In the genomic region with DNA sequence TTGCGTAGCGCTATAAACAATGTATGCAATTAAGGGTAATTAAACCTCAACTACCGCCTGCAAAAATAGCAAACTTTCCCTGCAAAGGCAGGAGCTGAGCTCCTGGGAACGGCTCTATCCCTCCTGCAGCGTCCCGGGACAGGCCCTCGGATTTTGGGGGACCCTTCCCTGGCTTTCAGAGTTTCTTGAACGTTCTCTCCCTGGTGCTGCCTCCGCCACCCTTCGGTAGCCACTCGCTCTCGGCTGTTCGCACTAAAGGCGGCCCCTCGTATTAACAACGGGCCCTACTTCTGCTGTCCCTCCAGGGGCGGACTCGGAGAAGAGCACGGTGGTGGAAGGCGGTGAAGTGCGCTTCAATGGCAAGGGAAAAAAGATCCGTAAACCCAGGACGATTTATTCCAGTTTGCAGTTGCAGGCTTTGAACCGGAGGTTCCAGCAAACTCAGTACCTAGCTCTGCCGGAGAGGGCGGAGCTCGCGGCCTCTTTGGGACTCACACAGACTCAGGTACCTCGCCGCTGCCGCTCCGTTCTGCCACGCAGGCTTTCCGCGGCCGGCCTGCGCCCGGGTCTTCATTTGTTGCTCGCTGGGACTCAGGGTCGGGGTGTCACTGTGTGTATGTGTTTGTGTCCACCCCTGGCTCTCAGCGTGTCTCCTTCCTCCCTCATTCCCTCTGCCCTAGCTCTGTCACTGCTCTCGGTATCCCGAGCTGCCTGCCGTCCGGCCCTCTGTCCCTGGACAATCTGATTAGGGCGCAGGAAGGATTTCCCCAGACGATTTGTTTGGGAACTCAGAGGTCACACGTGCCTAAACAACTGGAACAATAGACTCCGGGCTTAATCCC, we compare ENCODE assay signal across 2 cellular contexts.
A peak's percentile ranks its signal among the peaks of the same experiment; 100 is the strongest.
TF ChIP-seq lines count a peak whose summit lies in the region.

No MANE protein-coding gene starts in this region.

TF ChIP-seq in HEK293, 187 proteins besides CTCF, POLR2A, EP300 and RAD21:
- TF ChIP-seq, protein P1, sequence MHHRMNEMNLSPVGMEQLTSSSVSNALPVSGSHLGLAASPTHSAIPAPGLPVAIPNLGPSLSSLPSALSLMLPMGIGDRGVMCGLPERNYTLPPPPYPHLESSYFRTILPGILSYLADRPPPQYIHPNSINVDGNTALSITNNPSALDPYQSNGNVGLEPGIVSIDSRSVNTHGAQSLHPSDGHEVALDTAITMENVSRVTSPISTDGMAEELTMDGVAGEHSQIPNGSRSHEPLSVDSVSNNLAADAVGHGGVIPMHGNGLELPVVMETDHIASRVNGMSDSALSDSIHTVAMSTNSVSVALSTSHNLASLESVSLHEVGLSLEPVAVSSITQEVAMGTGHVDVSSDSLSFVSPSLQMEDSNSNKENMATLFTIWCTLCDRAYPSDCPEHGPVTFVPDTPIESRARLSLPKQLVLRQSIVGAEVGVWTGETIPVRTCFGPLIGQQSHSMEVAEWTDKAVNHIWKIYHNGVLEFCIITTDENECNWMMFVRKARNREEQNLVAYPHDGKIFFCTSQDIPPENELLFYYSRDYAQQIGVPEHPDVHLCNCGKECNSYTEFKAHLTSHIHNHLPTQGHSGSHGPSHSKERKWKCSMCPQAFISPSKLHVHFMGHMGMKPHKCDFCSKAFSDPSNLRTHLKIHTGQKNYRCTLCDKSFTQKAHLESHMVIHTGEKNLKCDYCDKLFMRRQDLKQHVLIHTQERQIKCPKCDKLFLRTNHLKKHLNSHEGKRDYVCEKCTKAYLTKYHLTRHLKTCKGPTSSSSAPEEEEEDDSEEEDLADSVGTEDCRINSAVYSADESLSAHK (tag by site-specific recombination; IDR thresholded peaks at IDR 0.05): 0 out of 2 replicates have a peak, but pooled peaks have one; percentile 6
- no peak for TF ChIP-seq ZNF221 (tag by site-specific recombination; IDR thresholded peaks at IDR 0.05; ENCODE audit: borderline replicate concordance)
- TF ChIP-seq IKZF3 (tag by site-specific recombination; IDR thresholded peaks at IDR 0.05): 0 out of 2 replicates have a peak, but pooled peaks have one; percentile 52

TF ChIP-seq in H1, 55 proteins besides CTCF, POLR2A, EP300 and RAD21 (continues in another document):
- TF ChIP-seq CTBP2 (IDR thresholded peaks at IDR 0.05; ENCODE audit: borderline replicate concordance, insufficient read depth, insufficient read length, low read length) (peak; percentile 26), JUN (IDR thresholded peaks at IDR 0.05; ENCODE audit: low read depth, low read length) (no peak), SIRT6 (IDR thresholded peaks at IDR 0.05; ENCODE audit: low read length) (no peak), BRCA1 (IDR thresholded peaks at IDR 0.05; ENCODE audit: low read depth, low read length) (no peak), KDM1A (IDR thresholded peaks at IDR 0.05; ENCODE audit: borderline replicate concordance, low read length) (no peak), BACH1 (IDR thresholded peaks at IDR 0.05; ENCODE audit: low read length) (no peak), TBP (IDR thresholded peaks at IDR 0.05; ENCODE audit: low read depth, low read length) (no peak), SP2 (IDR thresholded peaks at IDR 0.05; ENCODE audit: low read length) (no peak), RBBP5 (IDR thresholded peaks at IDR 0.05; ENCODE audit: borderline replicate concordance, low read depth, low read length) (0 out of 2 replicates have a peak, but pooled peaks have one; percentile 17), NANOG (IDR thresholded peaks at IDR 0.05; ENCODE audit: insufficient read depth, low read depth, low read length, poor library complexity, severe bottlenecking) (no peak), CBX8 (IDR thresholded peaks at IDR 0.05; ENCODE audit: borderline replicate concordance, low read depth, low read length) (0 out of 2 replicates have a peak, but pooled peaks have one; percentile 55), RNF2 (IDR thresholded peaks at IDR 0.05; ENCODE audit: borderline replicate concordance, low read depth, low read length, missing control alignments, poor library complexity, severe bottlenecking) (peak; percentile 81), ASH2L (IDR thresholded peaks at IDR 0.05; ENCODE audit: low read length) (no peak), TEAD4 (IDR thresholded peaks at IDR 0.05; ENCODE audit: low read depth, low read length) (no peak), SP1 (IDR thresholded peaks at IDR 0.05; ENCODE audit: low read depth, low read length) (0 out of 2 replicates have a peak, but pooled peaks have one; percentile 11), EGR1 (IDR thresholded peaks at IDR 0.05; ENCODE audit: borderline replicate concordance, low read depth, low read length) (no peak), YY1 (IDR thresholded peaks at IDR 0.05; ENCODE audit: low read depth, low read length) (no peak), MAFK (IDR thresholded peaks at IDR 0.05; ENCODE audit: low read depth, low read length) (no peak), SP4 (IDR thresholded peaks at IDR 0.05; ENCODE audit: low read length) (no peak), HDAC6 (IDR thresholded peaks at IDR 0.05; ENCODE audit: low read depth, low read length) (no peak), HDAC2 (IDR thresholded peaks at IDR 0.05; ENCODE audit: borderline replicate concordance in 1 of 2, low read depth in 2 of 2, low read length in 2 of 2) (peak in 1 of 2 experiments; percentile 71; a peak in 1 of 4 replicates), CREB1 (IDR thresholded peaks at IDR 0.05) (no peak), KDM5A (IDR thresholded peaks at IDR 0.05; ENCODE audit: low read length) (no peak), BCL11A (IDR thresholded peaks at IDR 0.05; ENCODE audit: low read depth in 2 of 2, low read length in 2 of 2) (no peak), SRF (IDR thresholded peaks at IDR 0.05; ENCODE audit: low read depth, low read length) (no peak), RFX5 (IDR thresholded peaks at IDR 0.05; ENCODE audit: borderline replicate concordance, low read depth, low read length) (no peak), TCF12 (IDR thresholded peaks at IDR 0.05; ENCODE audit: low read depth, low read length) (no peak), RXRA (IDR thresholded peaks at IDR 0.05; ENCODE audit: insufficient read depth, low read depth, low read length) (no peak), NRF1 (IDR thresholded peaks at IDR 0.05; ENCODE audit: low read depth, low read length) (no peak), SUZ12 (IDR thresholded peaks at IDR 0.05; ENCODE audit: low read length) (peak; percentile 21; the same call in 1 of the 2 replicates), CBX5 (IDR thresholded peaks at IDR 0.05; ENCODE audit: low read depth, low read length) (no peak), TAF1 (IDR thresholded peaks at IDR 0.05; ENCODE audit: low read depth, low read length) (no peak), PHF8 (conservative IDR thresholded peaks at IDR 0.05; ENCODE audit: low read depth, low read length) (no peak), EZH2 (IDR thresholded peaks at IDR 0.05; ENCODE audit: low read depth, low read length, severe bottlenecking) (peak; percentile 64), SAP30 (IDR thresholded peaks at IDR 0.05; ENCODE audit: insufficient read depth, insufficient replicate concordance, low read length) (no peak), FOSL1 (IDR thresholded peaks at IDR 0.05; ENCODE audit: insufficient read depth, low read depth, low read length) (no peak), TAF7 (optimal IDR thresholded peaks at IDR 0.05; ENCODE audit: borderline replicate concordance, low read depth, low read length) (no peak), KDM4A (IDR thresholded peaks at IDR 0.05; ENCODE audit: low read depth, low read length, severe bottlenecking) (no peak), POU5F1 (IDR thresholded peaks at IDR 0.05; ENCODE audit: low read depth, low read length) (no peak), CEBPB (IDR thresholded peaks at IDR 0.05; ENCODE audit: low read depth, low read length) (no peak), SIN3A (conservative IDR thresholded peaks at IDR 0.05 in 1 of 2, IDR thresholded peaks at IDR 0.05 in 1 of 2; ENCODE audit: low read depth in 1 of 2, low read length in 2 of 2) (0 out of 4 replicates have a peak, but pooled peaks of 1 of the 2 experiments have one; percentile 30)
- TF ChIP-seq, protein P2, sequence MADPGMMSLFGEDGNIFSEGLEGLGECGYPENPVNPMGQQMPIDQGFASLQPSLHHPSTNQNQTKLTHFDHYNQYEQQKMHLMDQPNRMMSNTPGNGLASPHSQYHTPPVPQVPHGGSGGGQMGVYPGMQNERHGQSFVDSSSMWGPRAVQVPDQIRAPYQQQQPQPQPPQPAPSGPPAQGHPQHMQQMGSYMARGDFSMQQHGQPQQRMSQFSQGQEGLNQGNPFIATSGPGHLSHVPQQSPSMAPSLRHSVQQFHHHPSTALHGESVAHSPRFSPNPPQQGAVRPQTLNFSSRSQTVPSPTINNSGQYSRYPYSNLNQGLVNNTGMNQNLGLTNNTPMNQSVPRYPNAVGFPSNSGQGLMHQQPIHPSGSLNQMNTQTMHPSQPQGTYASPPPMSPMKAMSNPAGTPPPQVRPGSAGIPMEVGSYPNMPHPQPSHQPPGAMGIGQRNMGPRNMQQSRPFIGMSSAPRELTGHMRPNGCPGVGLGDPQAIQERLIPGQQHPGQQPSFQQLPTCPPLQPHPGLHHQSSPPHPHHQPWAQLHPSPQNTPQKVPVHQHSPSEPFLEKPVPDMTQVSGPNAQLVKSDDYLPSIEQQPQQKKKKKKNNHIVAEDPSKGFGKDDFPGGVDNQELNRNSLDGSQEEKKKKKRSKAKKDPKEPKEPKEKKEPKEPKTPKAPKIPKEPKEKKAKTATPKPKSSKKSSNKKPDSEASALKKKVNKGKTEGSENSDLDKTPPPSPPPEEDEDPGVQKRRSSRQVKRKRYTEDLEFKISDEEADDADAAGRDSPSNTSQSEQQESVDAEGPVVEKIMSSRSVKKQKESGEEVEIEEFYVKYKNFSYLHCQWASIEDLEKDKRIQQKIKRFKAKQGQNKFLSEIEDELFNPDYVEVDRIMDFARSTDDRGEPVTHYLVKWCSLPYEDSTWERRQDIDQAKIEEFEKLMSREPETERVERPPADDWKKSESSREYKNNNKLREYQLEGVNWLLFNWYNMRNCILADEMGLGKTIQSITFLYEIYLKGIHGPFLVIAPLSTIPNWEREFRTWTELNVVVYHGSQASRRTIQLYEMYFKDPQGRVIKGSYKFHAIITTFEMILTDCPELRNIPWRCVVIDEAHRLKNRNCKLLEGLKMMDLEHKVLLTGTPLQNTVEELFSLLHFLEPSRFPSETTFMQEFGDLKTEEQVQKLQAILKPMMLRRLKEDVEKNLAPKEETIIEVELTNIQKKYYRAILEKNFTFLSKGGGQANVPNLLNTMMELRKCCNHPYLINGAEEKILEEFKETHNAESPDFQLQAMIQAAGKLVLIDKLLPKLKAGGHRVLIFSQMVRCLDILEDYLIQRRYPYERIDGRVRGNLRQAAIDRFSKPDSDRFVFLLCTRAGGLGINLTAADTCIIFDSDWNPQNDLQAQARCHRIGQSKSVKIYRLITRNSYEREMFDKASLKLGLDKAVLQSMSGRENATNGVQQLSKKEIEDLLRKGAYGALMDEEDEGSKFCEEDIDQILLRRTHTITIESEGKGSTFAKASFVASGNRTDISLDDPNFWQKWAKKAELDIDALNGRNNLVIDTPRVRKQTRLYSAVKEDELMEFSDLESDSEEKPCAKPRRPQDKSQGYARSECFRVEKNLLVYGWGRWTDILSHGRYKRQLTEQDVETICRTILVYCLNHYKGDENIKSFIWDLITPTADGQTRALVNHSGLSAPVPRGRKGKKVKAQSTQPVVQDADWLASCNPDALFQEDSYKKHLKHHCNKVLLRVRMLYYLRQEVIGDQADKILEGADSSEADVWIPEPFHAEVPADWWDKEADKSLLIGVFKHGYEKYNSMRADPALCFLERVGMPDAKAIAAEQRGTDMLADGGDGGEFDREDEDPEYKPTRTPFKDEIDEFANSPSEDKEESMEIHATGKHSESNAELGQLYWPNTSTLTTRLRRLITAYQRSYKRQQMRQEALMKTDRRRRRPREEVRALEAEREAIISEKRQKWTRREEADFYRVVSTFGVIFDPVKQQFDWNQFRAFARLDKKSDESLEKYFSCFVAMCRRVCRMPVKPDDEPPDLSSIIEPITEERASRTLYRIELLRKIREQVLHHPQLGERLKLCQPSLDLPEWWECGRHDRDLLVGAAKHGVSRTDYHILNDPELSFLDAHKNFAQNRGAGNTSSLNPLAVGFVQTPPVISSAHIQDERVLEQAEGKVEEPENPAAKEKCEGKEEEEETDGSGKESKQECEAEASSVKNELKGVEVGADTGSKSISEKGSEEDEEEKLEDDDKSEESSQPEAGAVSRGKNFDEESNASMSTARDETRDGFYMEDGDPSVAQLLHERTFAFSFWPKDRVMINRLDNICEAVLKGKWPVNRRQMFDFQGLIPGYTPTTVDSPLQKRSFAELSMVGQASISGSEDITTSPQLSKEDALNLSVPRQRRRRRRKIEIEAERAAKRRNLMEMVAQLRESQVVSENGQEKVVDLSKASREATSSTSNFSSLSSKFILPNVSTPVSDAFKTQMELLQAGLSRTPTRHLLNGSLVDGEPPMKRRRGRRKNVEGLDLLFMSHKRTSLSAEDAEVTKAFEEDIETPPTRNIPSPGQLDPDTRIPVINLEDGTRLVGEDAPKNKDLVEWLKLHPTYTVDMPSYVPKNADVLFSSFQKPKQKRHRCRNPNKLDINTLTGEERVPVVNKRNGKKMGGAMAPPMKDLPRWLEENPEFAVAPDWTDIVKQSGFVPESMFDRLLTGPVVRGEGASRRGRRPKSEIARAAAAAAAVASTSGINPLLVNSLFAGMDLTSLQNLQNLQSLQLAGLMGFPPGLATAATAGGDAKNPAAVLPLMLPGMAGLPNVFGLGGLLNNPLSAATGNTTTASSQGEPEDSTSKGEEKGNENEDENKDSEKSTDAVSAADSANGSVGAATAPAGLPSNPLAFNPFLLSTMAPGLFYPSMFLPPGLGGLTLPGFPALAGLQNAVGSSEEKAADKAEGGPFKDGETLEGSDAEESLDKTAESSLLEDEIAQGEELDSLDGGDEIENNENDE (IDR thresholded peaks at IDR 0.05; ENCODE audit: insufficient replicate concordance, low read length): no peak
- TF ChIP-seq, protein P3, sequence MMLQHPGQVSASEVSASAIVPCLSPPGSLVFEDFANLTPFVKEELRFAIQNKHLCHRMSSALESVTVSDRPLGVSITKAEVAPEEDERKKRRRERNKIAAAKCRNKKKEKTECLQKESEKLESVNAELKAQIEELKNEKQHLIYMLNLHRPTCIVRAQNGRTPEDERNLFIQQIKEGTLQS (IDR thresholded peaks at IDR 0.05; ENCODE audit: insufficient read depth, low read depth, low read length): no peak
- TF ChIP-seq, protein P4, sequence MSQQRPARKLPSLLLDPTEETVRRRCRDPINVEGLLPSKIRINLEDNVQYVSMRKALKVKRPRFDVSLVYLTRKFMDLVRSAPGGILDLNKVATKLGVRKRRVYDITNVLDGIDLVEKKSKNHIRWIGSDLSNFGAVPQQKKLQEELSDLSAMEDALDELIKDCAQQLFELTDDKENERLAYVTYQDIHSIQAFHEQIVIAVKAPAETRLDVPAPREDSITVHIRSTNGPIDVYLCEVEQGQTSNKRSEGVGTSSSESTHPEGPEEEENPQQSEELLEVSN (IDR thresholded peaks at IDR 0.05): no peak
- TF ChIP-seq, protein P5, sequence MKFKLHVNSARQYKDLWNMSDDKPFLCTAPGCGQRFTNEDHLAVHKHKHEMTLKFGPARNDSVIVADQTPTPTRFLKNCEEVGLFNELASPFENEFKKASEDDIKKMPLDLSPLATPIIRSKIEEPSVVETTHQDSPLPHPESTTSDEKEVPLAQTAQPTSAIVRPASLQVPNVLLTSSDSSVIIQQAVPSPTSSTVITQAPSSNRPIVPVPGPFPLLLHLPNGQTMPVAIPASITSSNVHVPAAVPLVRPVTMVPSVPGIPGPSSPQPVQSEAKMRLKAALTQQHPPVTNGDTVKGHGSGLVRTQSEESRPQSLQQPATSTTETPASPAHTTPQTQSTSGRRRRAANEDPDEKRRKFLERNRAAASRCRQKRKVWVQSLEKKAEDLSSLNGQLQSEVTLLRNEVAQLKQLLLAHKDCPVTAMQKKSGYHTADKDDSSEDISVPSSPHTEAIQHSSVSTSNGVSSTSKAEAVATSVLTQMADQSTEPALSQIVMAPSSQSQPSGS (IDR thresholded peaks at IDR 0.05; ENCODE audit: low read length): no peak
- TF ChIP-seq, protein P6, sequence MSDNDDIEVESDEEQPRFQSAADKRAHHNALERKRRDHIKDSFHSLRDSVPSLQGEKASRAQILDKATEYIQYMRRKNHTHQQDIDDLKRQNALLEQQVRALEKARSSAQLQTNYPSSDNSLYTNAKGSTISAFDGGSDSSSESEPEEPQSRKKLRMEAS (IDR thresholded peaks at IDR 0.05): no peak
